Comparison of ENCODE assay signal across 1 cellular context in genomic region chr19:21141787-21142464, GRCh38.
TF ChIP-seq lines count a peak whose summit lies in the region.

Gene ZNF431, plus strand, starts transcription at chr19:21142040. Its CDS starts 144 bp downstream, at chr19:21142184.

TF ChIP-seq in IMR-90, 13 proteins besides CTCF, POLR2A, EP300 and RAD21 (continued from another document):
- 0 out of 2 replicates have a peak, but pooled peaks have one; percentile 20 for TF ChIP-seq RFX5 (IDR thresholded peaks at IDR 0.05; ENCODE audit: low read depth, low read length)
- TF ChIP-seq FOS (IDR thresholded peaks at IDR 0.05; ENCODE audit: low read depth, low read length) = no peak
